Comparison of ENCODE assay signal across 1 cellular context in genomic region chr7:108016841-108017775, GRCh38.
TF ChIP-seq lines count a peak whose summit lies in the region.

No MANE protein-coding gene starts in this region.

TF ChIP-seq in HEK293, 187 proteins besides CTCF, POLR2A, EP300 and RAD21 (continued from another document and continues in another):
- peak; percentile 75 for TF ChIP-seq PRDM4 (tag by site-specific recombination; IDR thresholded peaks at IDR 0.05)
- TF ChIP-seq SP2 (tag by site-specific recombination; IDR thresholded peaks at IDR 0.05) = no peak
- TF ChIP-seq ZNF596 (tag by site-specific recombination; IDR thresholded peaks at IDR 0.05) = peak; percentile 63
- TF ChIP-seq ZNF155 (tag by site-specific recombination; IDR thresholded peaks at IDR 0.05) = no peak
- TF ChIP-seq, protein P1, sequence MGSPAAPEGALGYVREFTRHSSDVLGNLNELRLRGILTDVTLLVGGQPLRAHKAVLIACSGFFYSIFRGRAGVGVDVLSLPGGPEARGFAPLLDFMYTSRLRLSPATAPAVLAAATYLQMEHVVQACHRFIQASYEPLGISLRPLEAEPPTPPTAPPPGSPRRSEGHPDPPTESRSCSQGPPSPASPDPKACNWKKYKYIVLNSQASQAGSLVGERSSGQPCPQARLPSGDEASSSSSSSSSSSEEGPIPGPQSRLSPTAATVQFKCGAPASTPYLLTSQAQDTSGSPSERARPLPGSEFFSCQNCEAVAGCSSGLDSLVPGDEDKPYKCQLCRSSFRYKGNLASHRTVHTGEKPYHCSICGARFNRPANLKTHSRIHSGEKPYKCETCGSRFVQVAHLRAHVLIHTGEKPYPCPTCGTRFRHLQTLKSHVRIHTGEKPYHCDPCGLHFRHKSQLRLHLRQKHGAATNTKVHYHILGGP (tag by site-specific recombination; IDR thresholded peaks at IDR 0.05) = no peak
- TF ChIP-seq ZNF133 (tag by site-specific recombination; IDR thresholded peaks at IDR 0.05) = no peak
- TF ChIP-seq GFI1B (tag by site-specific recombination; IDR thresholded peaks at IDR 0.05) = no peak
- TF ChIP-seq ZNF624 (tag by site-specific recombination; IDR thresholded peaks at IDR 0.05) = no peak
- TF ChIP-seq ZNF585B (tag by site-specific recombination; IDR thresholded peaks at IDR 0.05) = no peak
- TF ChIP-seq, protein P2, sequence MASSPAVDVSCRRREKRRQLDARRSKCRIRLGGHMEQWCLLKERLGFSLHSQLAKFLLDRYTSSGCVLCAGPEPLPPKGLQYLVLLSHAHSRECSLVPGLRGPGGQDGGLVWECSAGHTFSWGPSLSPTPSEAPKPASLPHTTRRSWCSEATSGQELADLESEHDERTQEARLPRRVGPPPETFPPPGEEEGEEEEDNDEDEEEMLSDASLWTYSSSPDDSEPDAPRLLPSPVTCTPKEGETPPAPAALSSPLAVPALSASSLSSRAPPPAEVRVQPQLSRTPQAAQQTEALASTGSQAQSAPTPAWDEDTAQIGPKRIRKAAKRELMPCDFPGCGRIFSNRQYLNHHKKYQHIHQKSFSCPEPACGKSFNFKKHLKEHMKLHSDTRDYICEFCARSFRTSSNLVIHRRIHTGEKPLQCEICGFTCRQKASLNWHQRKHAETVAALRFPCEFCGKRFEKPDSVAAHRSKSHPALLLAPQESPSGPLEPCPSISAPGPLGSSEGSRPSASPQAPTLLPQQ (tag by site-specific recombination; IDR thresholded peaks at IDR 0.05) = no peak
- TF ChIP-seq ZNF184 (tag by site-specific recombination; IDR thresholded peaks at IDR 0.05) = no peak
- TF ChIP-seq ZBTB44 (tag by site-specific recombination; IDR thresholded peaks at IDR 0.05) = peak; percentile 45; the same call in 1 of the 2 replicates
- no peak for TF ChIP-seq ZNF140 (tag by site-specific recombination; IDR thresholded peaks at IDR 0.05)
- TF ChIP-seq ZNF704 (tag by site-specific recombination; IDR thresholded peaks at IDR 0.05) = no peak
- no peak for TF ChIP-seq MZF1 (tag by site-specific recombination; IDR thresholded peaks at IDR 0.05; ENCODE audit: borderline replicate concordance)
- TF ChIP-seq KLF10 (tag by site-specific recombination; IDR thresholded peaks at IDR 0.05) = no peak
- no peak for TF ChIP-seq ZNF555 (tag by site-specific recombination; conservative IDR thresholded peaks at IDR 0.05)
- TF ChIP-seq ZNF10 (tag by site-specific recombination; IDR thresholded peaks at IDR 0.05) = 0 out of 2 replicates have a peak, but pooled peaks have one; percentile 6
- no peak for TF ChIP-seq ZNF501 (tag by site-specific recombination; IDR thresholded peaks at IDR 0.05)
- peak; percentile 26; the same call in 1 of the 2 replicates for TF ChIP-seq ZNF341 (tag by site-specific recombination; IDR thresholded peaks at IDR 0.05; ENCODE audit: low read depth)
- TF ChIP-seq ZNF610 (tag by site-specific recombination; IDR thresholded peaks at IDR 0.05; ENCODE audit: borderline replicate concordance) = no peak
- TF ChIP-seq ZNF768 (tag by site-specific recombination; IDR thresholded peaks at IDR 0.05) = no peak
- TF ChIP-seq, protein P3, sequence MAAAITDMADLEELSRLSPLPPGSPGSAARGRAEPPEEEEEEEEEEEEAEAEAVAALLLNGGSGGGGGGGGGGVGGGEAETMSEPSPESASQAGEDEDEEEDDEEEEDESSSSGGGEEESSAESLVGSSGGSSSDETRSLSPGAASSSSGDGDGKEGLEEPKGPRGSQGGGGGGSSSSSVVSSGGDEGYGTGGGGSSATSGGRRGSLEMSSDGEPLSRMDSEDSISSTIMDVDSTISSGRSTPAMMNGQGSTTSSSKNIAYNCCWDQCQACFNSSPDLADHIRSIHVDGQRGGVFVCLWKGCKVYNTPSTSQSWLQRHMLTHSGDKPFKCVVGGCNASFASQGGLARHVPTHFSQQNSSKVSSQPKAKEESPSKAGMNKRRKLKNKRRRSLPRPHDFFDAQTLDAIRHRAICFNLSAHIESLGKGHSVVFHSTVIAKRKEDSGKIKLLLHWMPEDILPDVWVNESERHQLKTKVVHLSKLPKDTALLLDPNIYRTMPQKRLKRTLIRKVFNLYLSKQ (tag by site-specific recombination; IDR thresholded peaks at IDR 0.05; ENCODE audit: borderline replicate concordance) = no peak
- no peak for TF ChIP-seq ZXDB (tag by site-specific recombination; IDR thresholded peaks at IDR 0.05)
- TF ChIP-seq ZNF394 (tag by site-specific recombination; IDR thresholded peaks at IDR 0.05; ENCODE audit: borderline replicate concordance) = no peak
- no peak for TF ChIP-seq ZNF23 (tag by site-specific recombination; IDR thresholded peaks at IDR 0.05; ENCODE audit: borderline replicate concordance)
- TF ChIP-seq, protein P4, sequence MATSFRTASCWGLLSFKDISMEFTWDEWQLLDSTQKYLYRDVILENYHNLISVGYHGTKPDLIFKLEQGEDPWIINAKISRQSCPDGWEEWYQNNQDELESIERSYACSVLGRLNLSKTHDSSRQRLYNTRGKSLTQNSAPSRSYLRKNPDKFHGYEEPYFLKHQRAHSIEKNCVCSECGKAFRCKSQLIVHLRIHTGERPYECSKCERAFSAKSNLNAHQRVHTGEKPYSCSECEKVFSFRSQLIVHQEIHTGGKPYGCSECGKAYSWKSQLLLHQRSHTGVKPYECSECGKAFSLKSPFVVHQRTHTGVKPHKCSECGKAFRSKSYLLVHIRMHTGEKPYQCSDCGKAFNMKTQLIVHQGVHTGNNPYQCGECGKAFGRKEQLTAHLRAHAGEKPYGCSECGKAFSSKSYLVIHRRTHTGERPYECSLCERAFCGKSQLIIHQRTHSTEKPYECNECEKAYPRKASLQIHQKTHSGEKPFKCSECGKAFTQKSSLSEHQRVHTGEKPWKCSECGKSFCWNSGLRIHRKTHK (tag by site-specific recombination; IDR thresholded peaks at IDR 0.05) = no peak
- no peak for TF ChIP-seq ZNF623 (tag by site-specific recombination; IDR thresholded peaks at IDR 0.05)
- TF ChIP-seq ZNF248 (tag by site-specific recombination; IDR thresholded peaks at IDR 0.05) = no peak
- no peak for TF ChIP-seq ZNF362 (tag by site-specific recombination; IDR thresholded peaks at IDR 0.05)
- peak; percentile 30 for TF ChIP-seq ZNF654 (tag by site-specific recombination; IDR thresholded peaks at IDR 0.05; ENCODE audit: low read depth)
- no peak for TF ChIP-seq SCRT1 (tag by site-specific recombination; IDR thresholded peaks at IDR 0.05; ENCODE audit: borderline replicate concordance)
- no peak for TF ChIP-seq REST (tag by site-specific recombination; IDR thresholded peaks at IDR 0.05)
- no peak for TF ChIP-seq ZNF223 (tag by site-specific recombination; IDR thresholded peaks at IDR 0.05)
- no peak for TF ChIP-seq ZNF560 (tag by site-specific recombination; IDR thresholded peaks at IDR 0.05; ENCODE audit: borderline replicate concordance)
- peak; percentile 22; the same call in 1 of the 2 replicates for TF ChIP-seq OSR2 (tag by site-specific recombination; IDR thresholded peaks at IDR 0.05)
- no peak for TF ChIP-seq PATZ1 (tag by site-specific recombination; IDR thresholded peaks at IDR 0.05)
- TF ChIP-seq ZFP41 (tag by site-specific recombination; IDR thresholded peaks at IDR 0.05; ENCODE audit: borderline replicate concordance) = no peak
- no peak for TF ChIP-seq REPIN1 (tag by site-specific recombination; IDR thresholded peaks at IDR 0.05; ENCODE audit: low read depth)
- TF ChIP-seq ZNF132 (tag by site-specific recombination; IDR thresholded peaks at IDR 0.05; ENCODE audit: borderline replicate concordance) = no peak
- TF ChIP-seq YY1 (tag by site-specific recombination; IDR thresholded peaks at IDR 0.05) = no peak
- TF ChIP-seq ZBTB20 (tag by site-specific recombination; IDR thresholded peaks at IDR 0.05) = no peak
- no peak for TF ChIP-seq SCRT2 (tag by site-specific recombination; IDR thresholded peaks at IDR 0.05)
